Comparison of ENCODE assay signal across 10 cellular contexts in genomic region chr7:91310829-91311460, GRCh38.
DNase-seq lines count a peak whose midpoint lies in the region; ATAC-seq and TF ChIP-seq lines count a peak whose summit lies in the region.
"Had no signal": no experiment of that assay in that cellular context is flagged by ENCODE, and none has a peak within 500 bp of the region (broad histone marks: within the 10 kb centered on the region; RNA-seq: fewer than 3 reads in every experiment).

No MANE protein-coding gene starts in this region.

- no peak overlapping the region for H3K27ac ChIP-seq in tibial artery

- H3K9me3 ChIP-seq in tibial artery: no peaks in the 10 kb centered on the region

- peak; percentile 63 for DNase-seq in HCEC 1CT
- DNase-seq in amniotic epithelial cell (ENCODE audit: low read depth): peak; percentile 79
- DNase-seq in iPS-NIHi11 (ENCODE audit: low spot score): peak; percentile 26
- peak; percentile 69 to 73 for DNase-seq in tibial artery
- DNase-seq in NCI-H1092 (lab: John Stamatoyannopoulos, UW): no peak
- DNase-seq in NCI-H187 treated with DMSO at 0.1 percent for 48 hours (lab: John Stamatoyannopoulos, UW): no peak
- DNase-seq: activated CD8-positive, alpha-beta T cell treated with anti-CD3 and anti-CD28 coated beads for 36 hours; effector CD8-positive, alpha-beta T cell; NCI-H69 had no signal

- H3K27me3 ChIP-seq in tibial artery: no peaks in the 10 kb centered on the region

- no peak overlapping the region for H3K4me3 ChIP-seq in tibial artery

- no peak for TF ChIP-seq CTCF in tibial artery (IDR thresholded peaks at IDR 0.05)

- intact Hi-C loops in tibial artery (cut with DNase I; ENCODE audit: low total_unique reads): no loop called here

- H3K36me3 ChIP-seq in tibial artery: no peaks in the 10 kb centered on the region

- peaks cover 0 to 20% (median 11%) of the 10 kb centered on the region in 4 donors for H3K4me1 ChIP-seq in tibial artery

- ATAC-seq in GM18498 (IDR thresholded peaks at IDR 0.05; ENCODE audit: unreplicated experiment): no peak
- ATAC-seq: activated CD8-positive, alpha-beta T cell treated with anti-CD3 and anti-CD28 coated beads for 36 hours had no signal

Comparison
In these comparisons a context has a peak if more than half of its experiments do, and no peak if none do; other contexts are left out.
1. DNase-seq: peak in HCEC 1CT (single experiment), amniotic epithelial cell (single experiment), iPS-NIHi11 (single experiment) and tibial artery (2 of 2); none in NCI-H1092 (single experiment) and NCI-H187 treated with DMSO at 0.1 percent for 48 hours (single experiment).